Comparison of ENCODE assay signal across 8 cellular contexts in the genomic region with DNA sequence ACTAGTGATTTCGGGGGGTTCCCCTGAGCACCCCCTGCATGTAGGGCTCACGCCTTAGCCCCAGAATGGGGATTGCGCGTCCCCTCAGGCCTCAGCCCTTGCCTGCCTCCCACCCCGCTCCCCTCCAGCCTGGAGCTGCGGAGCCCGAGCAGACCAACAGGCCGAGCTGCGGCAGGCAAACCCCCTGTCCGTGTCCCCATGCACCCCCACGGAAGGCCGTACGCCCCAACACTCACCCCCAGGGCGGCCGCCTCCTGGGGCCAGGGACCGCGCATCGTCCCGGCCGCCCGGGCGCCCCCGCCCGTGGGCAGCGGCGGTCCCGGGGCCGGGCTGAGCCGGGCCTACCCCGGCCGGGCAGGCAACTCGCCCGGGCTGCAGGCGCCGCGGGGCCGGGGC. TPM values are rescaled to one million over a fixed set of nuclear protein-coding genes. Genes with fewer than 3 reads are reported as not detected.
DNase-seq lines count a peak whose midpoint lies in the region; ATAC-seq and TF ChIP-seq lines count a peak whose summit lies in the region.

No MANE protein-coding gene starts in this region.

- peak overlapping the region; percentile 35; the same call in 1 of the 2 replicates for H3K4me3 ChIP-seq in GM23248
- peak overlapping the region; percentile 79 for H3K4me3 ChIP-seq in iPS-15b (ENCODE audit: low read depth, low read length)
- H3K4me3 ChIP-seq in smooth muscle cell = no peak overlapping the region

- DNase-seq in GM23248 = no peak
- DNase-seq in smooth muscle cell (lab: John Stamatoyannopoulos, UW; ENCODE audit: unreplicated experiment) = no peak
- DNase-seq in NCI-H187 treated with DMSO at 0.1 percent for 48 hours (lab: John Stamatoyannopoulos, UW) = no peak
- DNase-seq in middle frontal gyrus (ENCODE audit: extremely low spot score, low spot score) = no peak

- no peaks in the 10 kb centered on the region for H3K79me2 ChIP-seq in GM23248 (ENCODE audit: insufficient read depth)
- H3K79me2 ChIP-seq in smooth muscle cell (ENCODE audit: low read depth) = no peaks in the 10 kb centered on the region

- 1 to 5% methylated on average over 15 to 18 of the region's 37 CpGs for WGBS in GM23248 (ENCODE audit: low coverage in 1 of 2, low lambda C conversion rate in 2 of 2, missing lambda C conversion rate in 2 of 2), 2 experiments
- 11% methylated on average over 7 of the region's 37 CpGs for WGBS in smooth muscle cell (ENCODE audit: low lambda C conversion rate)

- H3K9ac ChIP-seq in GM23248 (no peak overlapping the region), iPS-15b (ENCODE audit: low read depth, low read length) (no peak overlapping the region), smooth muscle cell (ENCODE audit: low read depth) (no peak overlapping the region)

- in situ Hi-C loops in GM23248 (cut with MboI) = no loop called here

- no peaks in the 10 kb centered on the region for H3K9me2 ChIP-seq in GM23248 (ENCODE audit: insufficient read depth)

- ATAC-seq in SK-N-SH treated with all-trans-retinoic acid at 6 μM for 48 hours (peak; percentile 19), HG02623 (IDR thresholded peaks at IDR 0.05; ENCODE audit: unreplicated experiment) (no peak), HG02571 (IDR thresholded peaks at IDR 0.05; ENCODE audit: unreplicated experiment) (no peak)

- no peaks in the 10 kb centered on the region for H3K9me3 ChIP-seq in GM23248 (ENCODE audit: low read depth)
- H3K9me3 ChIP-seq in iPS-15b (ENCODE audit: control insufficient read depth, insufficient read depth, low read length) = no peaks in the 10 kb centered on the region
- H3K9me3 ChIP-seq in smooth muscle cell (replicated peaks; ENCODE audit: low read depth) = no peaks in the 10 kb centered on the region

- no peaks in the 10 kb centered on the region for H3F3A ChIP-seq in GM23248 (ENCODE audit: insufficient read depth)
- H3F3A ChIP-seq in smooth muscle cell (ENCODE audit: low read depth) = no peaks in the 10 kb centered on the region

- H3K27me3 ChIP-seq in GM23248 (replicated peaks; ENCODE audit: insufficient read depth) (peaks cover 51% of the 10 kb centered on the region), iPS-15b (ENCODE audit: control insufficient read depth, insufficient read depth, low read length) (peaks cover 24% of the 10 kb centered on the region), smooth muscle cell (ENCODE audit: low read depth) (peaks cover 68% of the 10 kb centered on the region)

- no peak overlapping the region for H3K4me2 ChIP-seq in GM23248 (ENCODE audit: unreplicated experiment)
- peak overlapping the region; percentile 59 for H3K4me2 ChIP-seq in smooth muscle cell

- H4K20me1 ChIP-seq in GM23248 (ENCODE audit: insufficient read depth) (no peaks in the 10 kb centered on the region), smooth muscle cell (ENCODE audit: low read depth) (no peaks in the 10 kb centered on the region)

- H3K36me3 ChIP-seq in GM23248 (ENCODE audit: low read depth) (no peaks in the 10 kb centered on the region), iPS-15b (ENCODE audit: control insufficient read depth, insufficient read depth, low read length) (no peaks in the 10 kb centered on the region), smooth muscle cell (ENCODE audit: low read depth) (no peaks in the 10 kb centered on the region)

- TF ChIP-seq CTCF in smooth muscle cell (IDR thresholded peaks at IDR 0.05; ENCODE audit: borderline replicate concordance, insufficient read depth, poor library complexity, severe bottlenecking) = no peak

- H3K4me1 ChIP-seq in GM23248 (ENCODE audit: insufficient read depth) (no peaks in the 10 kb centered on the region), iPS-15b (ENCODE audit: control insufficient read depth, insufficient read depth, low read length) (no peaks in the 10 kb centered on the region), smooth muscle cell (ENCODE audit: low read depth) (peaks cover 5% of the 10 kb centered on the region)

- H3K27ac ChIP-seq in GM23248 (no peak overlapping the region), smooth muscle cell (ENCODE audit: low read depth) (no peak overlapping the region)

- H2AFZ ChIP-seq in GM23248 (no peak overlapping the region), smooth muscle cell (ENCODE audit: low read depth) (no peak overlapping the region)

TF ChIP-seq in SK-N-SH treated with all-trans-retinoic acid at 6 μM for 48 hours, 23 proteins besides CTCF, POLR2A, EP300 and RAD21:
- TF ChIP-seq, protein P1, sequence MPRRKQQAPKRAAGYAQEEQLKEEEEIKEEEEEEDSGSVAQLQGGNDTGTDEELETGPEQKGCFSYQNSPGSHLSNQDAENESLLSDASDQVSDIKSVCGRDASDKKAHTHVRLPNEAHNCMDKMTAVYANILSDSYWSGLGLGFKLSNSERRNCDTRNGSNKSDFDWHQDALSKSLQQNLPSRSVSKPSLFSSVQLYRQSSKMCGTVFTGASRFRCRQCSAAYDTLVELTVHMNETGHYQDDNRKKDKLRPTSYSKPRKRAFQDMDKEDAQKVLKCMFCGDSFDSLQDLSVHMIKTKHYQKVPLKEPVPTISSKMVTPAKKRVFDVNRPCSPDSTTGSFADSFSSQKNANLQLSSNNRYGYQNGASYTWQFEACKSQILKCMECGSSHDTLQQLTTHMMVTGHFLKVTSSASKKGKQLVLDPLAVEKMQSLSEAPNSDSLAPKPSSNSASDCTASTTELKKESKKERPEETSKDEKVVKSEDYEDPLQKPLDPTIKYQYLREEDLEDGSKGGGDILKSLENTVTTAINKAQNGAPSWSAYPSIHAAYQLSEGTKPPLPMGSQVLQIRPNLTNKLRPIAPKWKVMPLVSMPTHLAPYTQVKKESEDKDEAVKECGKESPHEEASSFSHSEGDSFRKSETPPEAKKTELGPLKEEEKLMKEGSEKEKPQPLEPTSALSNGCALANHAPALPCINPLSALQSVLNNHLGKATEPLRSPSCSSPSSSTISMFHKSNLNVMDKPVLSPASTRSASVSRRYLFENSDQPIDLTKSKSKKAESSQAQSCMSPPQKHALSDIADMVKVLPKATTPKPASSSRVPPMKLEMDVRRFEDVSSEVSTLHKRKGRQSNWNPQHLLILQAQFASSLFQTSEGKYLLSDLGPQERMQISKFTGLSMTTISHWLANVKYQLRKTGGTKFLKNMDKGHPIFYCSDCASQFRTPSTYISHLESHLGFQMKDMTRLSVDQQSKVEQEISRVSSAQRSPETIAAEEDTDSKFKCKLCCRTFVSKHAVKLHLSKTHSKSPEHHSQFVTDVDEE (CRISPR knock-in tag; IDR thresholded peaks at IDR 0.05) = no peak
- TF ChIP-seq, protein P2, sequence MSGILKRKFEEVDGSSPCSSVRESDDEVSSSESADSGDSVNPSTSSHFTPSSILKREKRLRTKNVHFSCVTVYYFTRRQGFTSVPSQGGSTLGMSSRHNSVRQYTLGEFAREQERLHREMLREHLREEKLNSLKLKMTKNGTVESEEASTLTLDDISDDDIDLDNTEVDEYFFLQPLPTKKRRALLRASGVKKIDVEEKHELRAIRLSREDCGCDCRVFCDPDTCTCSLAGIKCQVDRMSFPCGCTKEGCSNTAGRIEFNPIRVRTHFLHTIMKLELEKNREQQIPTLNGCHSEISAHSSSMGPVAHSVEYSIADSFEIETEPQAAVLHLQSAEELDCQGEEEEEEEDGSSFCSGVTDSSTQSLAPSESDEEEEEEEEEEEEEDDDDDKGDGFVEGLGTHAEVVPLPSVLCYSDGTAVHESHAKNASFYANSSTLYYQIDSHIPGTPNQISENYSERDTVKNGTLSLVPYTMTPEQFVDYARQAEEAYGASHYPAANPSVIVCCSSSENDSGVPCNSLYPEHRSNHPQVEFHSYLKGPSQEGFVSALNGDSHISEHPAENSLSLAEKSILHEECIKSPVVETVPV (CRISPR knock-in tag; IDR thresholded peaks at IDR 0.05) = no peak
- TF ChIP-seq ZFP30 (CRISPR knock-in tag; IDR thresholded peaks at IDR 0.05) (no peak), ESRRG (CRISPR knock-in tag; IDR thresholded peaks at IDR 0.05) (no peak), ZFP3 (CRISPR knock-in tag; IDR thresholded peaks at IDR 0.05) (no peak), ARNTL (CRISPR knock-in tag; IDR thresholded peaks at IDR 0.05; ENCODE audit: borderline replicate concordance, low read depth) (no peak), TOX (CRISPR knock-in tag; IDR thresholded peaks at IDR 0.05; ENCODE audit: borderline replicate concordance) (no peak), ZNF8 (CRISPR knock-in tag; IDR thresholded peaks at IDR 0.05) (no peak), PPARA (CRISPR knock-in tag; IDR thresholded peaks at IDR 0.05; ENCODE audit: borderline replicate concordance) (no peak), GLIS3 (CRISPR knock-in tag; IDR thresholded peaks at IDR 0.05) (no peak), TCF4 (CRISPR knock-in tag; IDR thresholded peaks at IDR 0.05; ENCODE audit: borderline replicate concordance) (no peak), BACH2 (CRISPR knock-in tag; IDR thresholded peaks at IDR 0.05; ENCODE audit: borderline replicate concordance) (no peak), CSDC2 (CRISPR knock-in tag; IDR thresholded peaks at IDR 0.05) (no peak), ZNF565 (CRISPR knock-in tag; conservative IDR thresholded peaks at IDR 0.05; ENCODE audit: low read depth) (no peak)

RNA-seq across cellular contexts. Expression of a gene that starts 1.2 kb away (rescaled TPM):
- 0.11 TPM in 1 of 2 replicates, not detected in the other for total RNA-seq in GM23248 (2014; rRNA removed; shearing (Covaris generic))
- 0.13 TPM in 1 of 2 replicates, not detected in the other for polyA plus RNA-seq in GM23248 (2016; fragmentation: Nextera tagmentation; extraction: Ambion mirVana)
- not detected in 2 replicates for total RNA-seq in smooth muscle cell
- polyA plus RNA-seq in smooth muscle cell = 0.04 TPM in 1 of 2 replicates, not detected in the other
